Comparison of ENCODE assay signal across 24 cellular contexts in genomic region chr1:17746920-17747319, GRCh38. TPM values are rescaled to one million over a fixed set of nuclear protein-coding genes. Genes with fewer than 3 reads are reported as not detected.
"Had no signal": no experiment of that assay in that cellular context is flagged by ENCODE, and none has a peak within 500 bp of the region (broad histone marks: within the 10 kb centered on the region; RNA-seq: fewer than 3 reads in every experiment).

No MANE protein-coding gene starts in this region.

- H3K27me3 ChIP-seq: MG63, Peyer's patch had no signal

- H3K4me1 ChIP-seq: Peyer's patch, SJSA1 had no signal

- H3K27ac ChIP-seq: PC-9, Peyer's patch, SJSA1, SK-N-MC had no signal

- H2AFZ ChIP-seq: PC-9 had no signal

- DNase-seq: Karpas-422; KG1; MG63; NCI-H1092; NCI-H1105 treated with DMSO at 0.1 percent for 48 hours; NCI-H1417 treated with DMSO at 0.1 percent for 48 hours; NCI-H146; NCI-H1694 treated with DMSO at 0.1 percent for 48 hours; NCI-H1930; NCI-H2081; NCI-H2107; NCI-H2227 treated with DMSO at 0.1 percent for 48 hours; NCI-H69; NCI-H774; NK-92 treated with Interleukin-12 subunit alpha and Interleukin-12 subunit beta, amount 100 ng/mL, for 24 hours; OCI-M1; PC-9; Peyer's patch; Right ventricle myocardium superior; SIG-M5 had no signal

- H3K36me3 ChIP-seq: MG63, Peyer's patch, SJSA1 had no signal

- H3K4me2 ChIP-seq: PC-9 had no signal

- H3K9me3 ChIP-seq: MG63, Peyer's patch, SJSA1 had no signal

- H3K4me3 ChIP-seq: MG63, PC-9, Peyer's patch, SJSA1, SK-N-MC had no signal

RNA-seq across cellular contexts. Expression of gene ACTL8, which starts 8.2 kb away (rescaled TPM):
- total RNA-seq: NCI-H460; Peyer's patch; Right ventricle myocardium superior; SJSA1; T-helper 1 cell treated with Interleukin-12 subunit alpha and Interleukin-12 subunit beta and Interleukin-4 antibody, amounts not matched to agents 30 ng/mL and 1 ng/mL, for 36 hours had no signal
